Comparison of ENCODE assay signal across 1 cellular context in genomic region chr4:168458256-168458655, GRCh38. TPM values are rescaled to one million over a fixed set of nuclear protein-coding genes. Genes with fewer than 3 reads are reported as not detected.
"Had no signal": no experiment of that assay in that cellular context is flagged by ENCODE, and none has a peak within 500 bp of the region (broad histone marks: within the 10 kb centered on the region; RNA-seq: fewer than 3 reads in every experiment).

No MANE protein-coding gene starts in this region.

RNA-seq across cellular contexts. Expression of gene DDX60L, which starts 22.0 kb away (rescaled TPM):
- total RNA-seq: G401 had no signal
